Comparison of ENCODE assay signal across 28 cellular contexts in the genomic region with DNA sequence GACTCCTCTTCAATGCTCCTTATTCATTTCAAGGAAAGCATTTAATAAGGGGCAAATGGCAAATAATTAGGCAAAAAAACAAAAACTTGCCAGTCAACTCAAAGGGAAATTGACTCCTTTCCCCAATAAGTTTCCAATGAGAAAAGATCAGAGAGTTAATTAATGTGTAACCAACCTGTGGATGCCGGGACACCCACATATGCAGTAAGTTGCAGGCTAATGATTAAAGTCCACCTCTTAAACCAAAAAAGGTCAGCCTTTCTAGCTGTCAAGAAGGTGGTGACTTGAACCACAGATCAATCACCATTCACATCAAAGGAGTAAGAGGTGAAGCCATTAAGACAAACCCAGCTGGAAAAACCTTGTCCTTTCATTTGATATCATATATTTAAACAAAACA. TPM values are rescaled to one million over a fixed set of nuclear protein-coding genes. Genes with fewer than 3 reads are reported as not detected.
A peak's percentile ranks its signal among the peaks of the same experiment; 100 is the strongest.
DNase-seq lines count a peak whose midpoint lies in the region; ATAC-seq and TF ChIP-seq lines count a peak whose summit lies in the region.
"Had no signal": no experiment of that assay in that cellular context is flagged by ENCODE, and none has a peak within 500 bp of the region (broad histone marks: within the 10 kb centered on the region; RNA-seq: fewer than 3 reads in every experiment).

No MANE protein-coding gene starts in this region.

- no peaks in the 10 kb centered on the region for H3K27me3 Mint-ChIP-seq in progenitor cell of endocrine pancreas
- H3K27me3 Mint-ChIP-seq: activated naive CD8-positive, alpha-beta T cell treated with anti-CD3 and anti-CD28 coated beads, Interleukin-2, amount 10 ng/mL, durations not matched to agents 7 days and 5 days had no signal

- no peak overlapping the region for H3K4me3 Mint-ChIP-seq in progenitor cell of endocrine pancreas (ENCODE audit: low read depth)
- H3K4me3 Mint-ChIP-seq: activated naive CD8-positive, alpha-beta T cell treated with anti-CD3 and anti-CD28 coated beads, Interleukin-2, amount 10 ng/mL, durations not matched to agents 7 days and 5 days; CD4-positive, alpha-beta memory T cell; naive B cell; T-helper 2 cell treated with Interferon-gamma antibody and Interleukin-4, amounts not matched to agents 5 μg/mL and 100 μg/mL, for 36 hours had no signal

- H3K36me3 Mint-ChIP-seq in progenitor cell of endocrine pancreas (ENCODE audit: insufficient read depth), result peaks cover 1% of the 10 kb centered on the region
- H3K36me3 Mint-ChIP-seq: activated naive CD8-positive, alpha-beta T cell treated with anti-CD3 and anti-CD28 coated beads, Interleukin-2, amount 10 ng/mL, durations not matched to agents 7 days and 5 days; CD4-positive, alpha-beta memory T cell; naive B cell had no signal

- H3K27ac Mint-ChIP-seq in progenitor cell of endocrine pancreas, result peak overlapping the region; percentile 61
- H3K27ac Mint-ChIP-seq: activated naive CD8-positive, alpha-beta T cell treated with anti-CD3 and anti-CD28 coated beads, Interleukin-2, amount 10 ng/mL, durations not matched to agents 7 days and 5 days; CD4-positive, alpha-beta memory T cell; naive B cell; T-helper 2 cell treated with Interferon-gamma antibody and Interleukin-4, amounts not matched to agents 5 μg/mL and 100 μg/mL, for 36 hours had no signal

- TF ChIP-seq CTCF in progenitor cell of endocrine pancreas (IDR thresholded peaks at IDR 0.05; ENCODE audit: unreplicated experiment), result no peak

- DNase-seq in HT-29 (ENCODE audit: low spot score) (peak; percentile 49), kidney tubule cell (ENCODE audit: low spot score) (peak; percentile 73), progenitor cell of endocrine pancreas (ENCODE audit: low spot score, unreplicated experiment) (no peak), putamen (ENCODE audit: low spot score) (no peak), H4 (ENCODE audit: low spot score) (no peak)
- DNase-seq: activated CD4-positive, alpha-beta T cell treated with anti-CD3 and anti-CD28 coated beads, Interleukin-2, amount 50 U/mL, for 48 hours; activated CD4-positive, CD25-positive, alpha-beta regulatory T cell treated with anti-CD3 and anti-CD28 coated beads, Interleukin-2, amount 50 U/mL, for 72 hours; activated gamma-delta T cell treated with Interleukin-2 at 50 U/mL for 16 hours; activated naive CD8-positive, alpha-beta T cell treated with anti-CD3 and anti-CD28 coated beads, Interleukin-2, amount 10 ng/mL, durations not matched to agents 7 days and 5 days; activated T-cell treated with anti-CD3 and anti-CD28 coated beads, Interleukin-2, amount 50 U/mL, for 48 hours; CD4-positive, alpha-beta memory T cell; left ventricle myocardium inferior; MV-4-11; naive B cell; NCI-H1436 treated with DMSO at 0.1 percent for 48 hours; NCI-H226; NCI-H526 treated with DMSO at 0.1 percent for 48 hours; occipital lobe; PC-9; Right ventricle myocardium superior; stimulated activated naive CD8-positive, alpha-beta T cell treated with anti-CD3 and anti-CD28 coated beads, Interleukin-15, Interleukin-2, amounts not matched to agents 100 U/mL and 50 U/mL, for 24 hours; testis had no signal

- ATAC-seq in GM18870 (IDR thresholded peaks at IDR 0.05; ENCODE audit: unreplicated experiment) (peak; percentile 51), HG02571 (IDR thresholded peaks at IDR 0.05; ENCODE audit: unreplicated experiment) (no peak), HG02610 (IDR thresholded peaks at IDR 0.05; ENCODE audit: unreplicated experiment) (no peak)
- ATAC-seq: SK-N-SH treated with all-trans-retinoic acid at 6 μM for 48 hours; stimulated activated naive CD8-positive, alpha-beta T cell treated with anti-CD3 and anti-CD28 coated beads, Interleukin-15, Interleukin-2, amounts not matched to agents 100 U/mL and 50 U/mL, for 24 hours had no signal

- H3K9me3 Mint-ChIP-seq in progenitor cell of endocrine pancreas (ENCODE audit: low read depth), result peaks cover 6% of the 10 kb centered on the region
- H3K9me3 Mint-ChIP-seq: T-helper 2 cell treated with Interferon-gamma antibody and Interleukin-4, amounts not matched to agents 5 μg/mL and 100 μg/mL, for 36 hours had no signal

- peaks cover 20% of the 10 kb centered on the region for H3K4me1 Mint-ChIP-seq in progenitor cell of endocrine pancreas (ENCODE audit: low read depth)
- H3K4me1 Mint-ChIP-seq: activated naive CD8-positive, alpha-beta T cell treated with anti-CD3 and anti-CD28 coated beads, Interleukin-2, amount 10 ng/mL, durations not matched to agents 7 days and 5 days; naive B cell had no signal

RNA-seq across cellular contexts. Expression of gene PRICKLE2, which starts 23.0 kb away (rescaled TPM):
- under 0.01 and 0.34 TPM in 2 replicates for total RNA-seq in HT-29 (2014; rRNA removed; shearing (Covaris generic))
- total RNA-seq in progenitor cell of endocrine pancreas, result 23.2 and 25.3 TPM in 2 replicates
- total RNA-seq in H4 (2014; rRNA removed; shearing (Covaris generic)), result 2.5 and 3.1 TPM in 2 replicates
- total RNA-seq: A673; activated naive CD8-positive, alpha-beta T cell treated with anti-CD3 and anti-CD28 coated beads, Interleukin-2, amount 10 ng/mL, durations not matched to agents 7 days and 5 days; CD4-positive, alpha-beta memory T cell had no signal

Comparison
In these comparisons a context has a peak if more than half of its experiments do, and no peak if none do; other contexts are left out.
1. DNase-seq: peak in HT-29 (single experiment) and kidney tubule cell (single experiment); none in progenitor cell of endocrine pancreas (single experiment), putamen (single experiment) and H4 (single experiment).